Comparison of ENCODE assay signal across 1 cellular context in genomic region chr11:62108971-62109391, GRCh38.
TF ChIP-seq lines count a peak whose summit lies in the region.

No MANE protein-coding gene starts in this region.

TF ChIP-seq in K562, 482 proteins besides CTCF, POLR2A, EP300 and RAD21 (continued from another document and continues in another):
- TF ChIP-seq BCLAF1 (IDR thresholded peaks at IDR 0.05; ENCODE audit: borderline replicate concordance in 1 of 2, control insufficient read depth in 1 of 2, low read depth in 2 of 2, low read length in 1 of 2) (no peak), ZNF311 (CRISPR knock-in tag; IDR thresholded peaks at IDR 0.05) (no peak), ZNF436 (CRISPR knock-in tag; IDR thresholded peaks at IDR 0.05) (no peak), ZNF384 (IDR thresholded peaks at IDR 0.05; ENCODE audit: low read depth, low read length) (0 out of 2 replicates have a peak, but pooled peaks have one; percentile 25), MBD2 (IDR thresholded peaks at IDR 0.05; ENCODE audit: borderline replicate concordance, low read depth) (no peak), ZFPM2 (CRISPR knock-in tag; IDR thresholded peaks at IDR 0.05) (no peak), NR3C1 (CRISPR knock-in tag; IDR thresholded peaks at IDR 0.05) (no peak), RFX5 (IDR thresholded peaks at IDR 0.05; ENCODE audit: low read depth, low read length) (no peak), HDAC8 (tag; IDR thresholded peaks at IDR 0.05) (no peak), GABPB2 (CRISPR knock-in tag; conservative IDR thresholded peaks at IDR 0.05) (no peak), RBFOX2 (IDR thresholded peaks at IDR 0.05; ENCODE audit: low read depth, low read length) (no peak), PML (IDR thresholded peaks at IDR 0.05; ENCODE audit: low read length) (peak; percentile 31; the same call in 1 of the 2 replicates), ZNF511 (CRISPR knock-in tag; IDR thresholded peaks at IDR 0.05) (no peak), RBM14 (IDR thresholded peaks at IDR 0.05; ENCODE audit: borderline replicate concordance, insufficient read depth, low read depth, low read length) (no peak), SMARCA5 (IDR thresholded peaks at IDR 0.05) (no peak), HMGXB4 (CRISPR knock-in tag; IDR thresholded peaks at IDR 0.05) (no peak), PATZ1 (CRISPR knock-in tag; IDR thresholded peaks at IDR 0.05; ENCODE audit: borderline replicate concordance) (no peak), ZBTB8A (IDR thresholded peaks at IDR 0.05; ENCODE audit: partially characterized antibody) (no peak), ZNF143 (CRISPR knock-in tag; IDR thresholded peaks at IDR 0.05) (no peak), RCOR1 (IDR thresholded peaks at IDR 0.05; ENCODE audit: borderline replicate concordance in 1 of 2, low read depth in 2 of 2, low read length in 2 of 2) (peak; percentile 97), TGIF2 (CRISPR knock-in tag; IDR thresholded peaks at IDR 0.05) (no peak), CTBP1 (IDR thresholded peaks at IDR 0.05; ENCODE audit: borderline replicate concordance) (no peak), TAL1 (IDR thresholded peaks at IDR 0.05) (peak; percentile 67), PHB2 (IDR thresholded peaks at IDR 0.05; ENCODE audit: low read depth) (no peak), KLF16 (IDR thresholded peaks at IDR 0.05) (0 out of 2 replicates have a peak, but pooled peaks have one; percentile 24), NCOR1 (IDR thresholded peaks at IDR 0.05) (0 out of 2 replicates have a peak, but pooled peaks have one; percentile 10), RBM34 (IDR thresholded peaks at IDR 0.05; ENCODE audit: borderline replicate concordance, insufficient read depth, low read length) (no peak), ZNF146 (CRISPR knock-in tag; IDR thresholded peaks at IDR 0.05; ENCODE audit: unreplicated experiment) (no peak), BCOR (IDR thresholded peaks at IDR 0.05) (0 out of 2 replicates have a peak, but pooled peaks have one; percentile 1), NCOA4 (IDR thresholded peaks at IDR 0.05; ENCODE audit: partially characterized antibody) (no peak), FOSL1 (tag; conservative IDR thresholded peaks at IDR 0.05) (peak; percentile 36; the same call in 1 of the 2 replicates), HNRNPL (IDR thresholded peaks at IDR 0.05; ENCODE audit: low read depth, low read length) (no peak), ZNF589 (CRISPR knock-in tag; IDR thresholded peaks at IDR 0.05; ENCODE audit: low read depth) (0 out of 2 replicates have a peak, but pooled peaks have one; percentile 28), ZFP36 (IDR thresholded peaks at IDR 0.05; ENCODE audit: low read depth, low read length, partially characterized antibody) (no peak), TCF15 (CRISPR knock-in tag; IDR thresholded peaks at IDR 0.05) (no peak), ZBTB17 (CRISPR knock-in tag; IDR thresholded peaks at IDR 0.05) (no peak), MGA (IDR thresholded peaks at IDR 0.05) (no peak), CBFA2T3 (IDR thresholded peaks at IDR 0.05) (peak; percentile 81), TEAD2 (tag; IDR thresholded peaks at IDR 0.05) (no peak), MCM2 (IDR thresholded peaks at IDR 0.05; ENCODE audit: low read depth) (no peak), RBM25 (IDR thresholded peaks at IDR 0.05; ENCODE audit: low read depth, low read length, severe bottlenecking) (no peak), ARID3B (CRISPR knock-in tag; IDR thresholded peaks at IDR 0.05; ENCODE audit: borderline replicate concordance) (no peak), ZBTB43 (CRISPR knock-in tag; IDR thresholded peaks at IDR 0.05) (no peak)
